8 cellular contexts compared by ENCODE assay signal in genomic region chr12:109995703-109996482, GRCh38.
A peak's percentile ranks its signal among the peaks of the same experiment; 100 is the strongest.
DNase-seq lines count a peak whose midpoint lies in the region; ATAC-seq lines count a peak whose summit lies in the region.

TSS of gene GIT2 (minus strand) at chr12:109996368. CDS start at chr12:109996224, 144 bp downstream.

- H3K36me3 Mint-ChIP-seq in central memory CD8-positive, alpha-beta T cell (ENCODE audit: insufficient read depth): peaks cover 19% of the 10 kb centered on the region

- DNase-seq in AG08396 (ENCODE audit: low spot score) (peak; percentile 96), NCI-H446 treated with DMSO at 0.1 percent for 48 hours (lab: John Stamatoyannopoulos, UW) (peak; percentile 81), iris pigment epithelial cell (ENCODE audit: low read depth) (peak; percentile 88)
- DNase-seq in central memory CD8-positive, alpha-beta T cell (ENCODE audit: low spot score in 2 of 2): peak; percentile 83 to 91
- DNase-seq in stimulated activated CD4-positive, alpha-beta T cell treated with anti-CD3 and anti-CD28 coated beads, Interleukin-12 subunit alpha, Interleukin-12 subunit beta, amount 100 ng/mL, for 24 hours (ENCODE audit: low read depth in 2 of 2): peak; percentile 85 to 89

- no peaks in the 10 kb centered on the region for H3K27me3 Mint-ChIP-seq in central memory CD8-positive, alpha-beta T cell

- H3K9me3 Mint-ChIP-seq in central memory CD8-positive, alpha-beta T cell: no peaks in the 10 kb centered on the region

- ATAC-seq in GM19043 (IDR thresholded peaks at IDR 0.05; ENCODE audit: low read depth, unreplicated experiment) (peak; percentile 38), HG03354 (IDR thresholded peaks at IDR 0.05; ENCODE audit: poor library complexity, severe bottlenecking, unreplicated experiment) (peak; percentile 68)
- peak; percentile 83 to 84 for ATAC-seq in activated CD4-positive, CD25-positive, alpha-beta regulatory T cell treated with anti-CD3 and anti-CD28 coated beads, Interleukin-2, amount 50 U/mL, for 24 hours
- peak; percentile 74 for ATAC-seq in central memory CD8-positive, alpha-beta T cell (replicated peaks; ENCODE audit: extremely low read depth, poor library complexity, severe bottlenecking)

- H3K27ac Mint-ChIP-seq in central memory CD8-positive, alpha-beta T cell (ENCODE audit: low read depth): peak within 1 kb of the TSS; percentile 63

- H3K4me3 Mint-ChIP-seq in central memory CD8-positive, alpha-beta T cell: peak within 1 kb of the TSS; percentile 99

- peaks cover 56% of the 10 kb centered on the region for H3K4me1 Mint-ChIP-seq in central memory CD8-positive, alpha-beta T cell

Comparison
In these comparisons a context has a peak if more than half of its experiments do, and no peak if none do; other contexts are left out.
1. Peak in every context shown above with its lines: DNase-seq and ATAC-seq.